Comparison of ENCODE assay signal across 8 cellular contexts in genomic region chr1:45687014-45687752, GRCh38.
A peak's percentile ranks its signal among the peaks of the same experiment; 100 is the strongest.
DNase-seq lines count a peak whose midpoint lies in the region; ATAC-seq and TF ChIP-seq lines count a peak whose summit lies in the region.

No MANE protein-coding gene starts in this region.

- ATAC-seq in GM19372 (IDR thresholded peaks at IDR 0.05; ENCODE audit: low read depth, unreplicated experiment): peak; percentile 70
- peak; percentile 76 for ATAC-seq in HG03521 (IDR thresholded peaks at IDR 0.05; ENCODE audit: unreplicated experiment)

- TF ChIP-seq CTCF in C4-2B (conservative IDR thresholded peaks at IDR 0.05): no peak

- DNase-seq in NCI-H69 (lab: John Stamatoyannopoulos, UW): peak; percentile 97
- DNase-seq in activated CD4-positive, alpha-beta T cell treated with anti-CD3 and anti-CD28 coated beads, Interleukin-2, amount 50 U/mL, for 1 hour: peak; percentile 95
- DNase-seq in dedifferentiated amniotic fluid mesenchymal stem cell (ENCODE audit: extremely low spot score): peak; percentile 98
- DNase-seq in left kidney (ENCODE audit: low read depth, low spot score): peak; percentile 100
- DNase-seq in stimulated activated CD4-positive, alpha-beta T cell treated with anti-CD3 and anti-CD28 coated beads, Interleukin-2, amount 100 ng/mL, for 24 hours: peak; percentile 95 to 96

- H3K27ac ChIP-seq in C4-2B: peak overlapping the region; percentile 95

Comparison
In these comparisons a context has a peak if more than half of its experiments do, and no peak if none do; other contexts are left out.
1. Peak in every context shown above with its lines: DNase-seq, ATAC-seq and H3K27ac ChIP-seq.